Comparison of ENCODE assay signal across 9 cellular contexts in genomic region chr11:69442012-69442806, GRCh38. TPM values are rescaled to one million over a fixed set of nuclear protein-coding genes. Genes with fewer than 3 reads are reported as not detected.
A peak's percentile ranks its signal among the peaks of the same experiment; 100 is the strongest.
DNase-seq lines count a peak whose midpoint lies in the region; TF ChIP-seq lines count a peak whose summit lies in the region.
"Had no signal": no experiment of that assay in that cellular context is flagged by ENCODE, and none has a peak within 500 bp of the region (broad histone marks: within the 10 kb centered on the region; RNA-seq: fewer than 3 reads in every experiment).

No MANE protein-coding gene starts in this region.

- TF ChIP-seq POLR2A in spleen (IDR thresholded peaks at IDR 0.05) = no peak

- H3K9me3 ChIP-seq in SK-N-MC (ENCODE audit: low read depth, low read length) = no peaks in the 10 kb centered on the region
- no peaks in the 10 kb centered on the region for H3K9me3 ChIP-seq in iPS-18a (ENCODE audit: control insufficient read depth, low read depth, low read length)
- H3K9me3 ChIP-seq in spleen = no peaks in the 10 kb centered on the region

- peak overlapping the region; percentile 96 for H3K27ac ChIP-seq in HL-60 (replicated peaks)
- peak overlapping the region; percentile 67 for H3K27ac ChIP-seq in SK-N-MC
- H3K27ac ChIP-seq in iPS-18a (ENCODE audit: low read length) = no peak overlapping the region
- H3K27ac ChIP-seq in spleen = peak overlapping the region in 7 of 8 donors; percentile 74 to 88 (median 85)

- H3K27me3 ChIP-seq in HL-60 (ENCODE audit: insufficient read depth, poor library complexity, severe bottlenecking) (no peaks in the 10 kb centered on the region), iPS-18a (ENCODE audit: control insufficient read depth, insufficient read depth, low read length) (no peaks in the 10 kb centered on the region), spleen (replicated peaks in 1 of 7) (peaks cover 0 to 4% (median 0%) of the 10 kb centered on the region in 7 donors)

- intact Hi-C loops in spleen (cut with DNase I; ENCODE audit: low total_unique reads) = no loop called here

- H3K9ac ChIP-seq in SK-N-MC (ENCODE audit: insufficient read length) = peak overlapping the region; percentile 43
- H3K9ac ChIP-seq in iPS-18a (ENCODE audit: low read length) = peak overlapping the region; percentile 41

- H3K4me1 ChIP-seq in iPS-18a (ENCODE audit: control insufficient read depth, low read depth, low read length) (peaks cover 28% of the 10 kb centered on the region), spleen (peaks cover 18 to 45% (median 31%) of the 10 kb centered on the region in 6 donors)

- TF ChIP-seq CTCF in HL-60 (IDR thresholded peaks at IDR 0.05; ENCODE audit: insufficient read depth, low read length) (no peak), spleen (IDR thresholded peaks at IDR 0.05 in 8 of 11, conservative IDR thresholded peaks at IDR 0.05 in 3 of 11) (no peak)

- 74 to 88% (median 79%) methylated on average over 10 of the region's 10 CpGs for WGBS in spleen, 5 donors

- H3K36me3 ChIP-seq in SK-N-MC (ENCODE audit: insufficient read depth, low read length) (no peaks in the 10 kb centered on the region), iPS-18a (ENCODE audit: control insufficient read depth, low read depth, low read length) (no peaks in the 10 kb centered on the region), spleen (no peaks in the 10 kb centered on the region)

- H3K4me3 ChIP-seq in HL-60 (replicated peaks; ENCODE audit: insufficient read depth, low read length) (no peak overlapping the region), SK-N-MC (peak overlapping the region; percentile 71), iPS-18a (ENCODE audit: low read length) (no peak overlapping the region), spleen (no peak overlapping the region)

- no peak for DNase-seq in HL-60 (ENCODE audit: low read depth in 1 of 2, low spot score in 1 of 2)
- DNase-seq in SK-N-MC (ENCODE audit: low read depth, low spot score) = no peak
- DNase-seq in spleen = peak; percentile 42
- DNase-seq in NCI-H2081 treated with DMSO at 0.1 percent for 48 hours (lab: John Stamatoyannopoulos, UW) = no peak
- no peak for DNase-seq in iPS-NIHi11 (ENCODE audit: low spot score)
- DNase-seq in NCI-H1436 treated with DMSO at 0.1 percent for 48 hours (lab: John Stamatoyannopoulos, UW) = no peak
- DNase-seq: activated B cell treated with CpG ODN at 0.5 μM for 24 hours, NCI-H524 treated with DMSO at 0.1 percent for 48 hours had no signal

RNA-seq across cellular contexts. Expression of gene LINC01488, which starts 39.3 kb away (rescaled TPM):
- total RNA-seq in spleen = not detected
- not detected for polyA plus RNA-seq in spleen
- total RNA-seq: activated B cell treated with CpG ODN at 0.5 μM for 24 hours had no signal
